ENCODE assay signal across 8 cellular contexts in the genomic region with DNA sequence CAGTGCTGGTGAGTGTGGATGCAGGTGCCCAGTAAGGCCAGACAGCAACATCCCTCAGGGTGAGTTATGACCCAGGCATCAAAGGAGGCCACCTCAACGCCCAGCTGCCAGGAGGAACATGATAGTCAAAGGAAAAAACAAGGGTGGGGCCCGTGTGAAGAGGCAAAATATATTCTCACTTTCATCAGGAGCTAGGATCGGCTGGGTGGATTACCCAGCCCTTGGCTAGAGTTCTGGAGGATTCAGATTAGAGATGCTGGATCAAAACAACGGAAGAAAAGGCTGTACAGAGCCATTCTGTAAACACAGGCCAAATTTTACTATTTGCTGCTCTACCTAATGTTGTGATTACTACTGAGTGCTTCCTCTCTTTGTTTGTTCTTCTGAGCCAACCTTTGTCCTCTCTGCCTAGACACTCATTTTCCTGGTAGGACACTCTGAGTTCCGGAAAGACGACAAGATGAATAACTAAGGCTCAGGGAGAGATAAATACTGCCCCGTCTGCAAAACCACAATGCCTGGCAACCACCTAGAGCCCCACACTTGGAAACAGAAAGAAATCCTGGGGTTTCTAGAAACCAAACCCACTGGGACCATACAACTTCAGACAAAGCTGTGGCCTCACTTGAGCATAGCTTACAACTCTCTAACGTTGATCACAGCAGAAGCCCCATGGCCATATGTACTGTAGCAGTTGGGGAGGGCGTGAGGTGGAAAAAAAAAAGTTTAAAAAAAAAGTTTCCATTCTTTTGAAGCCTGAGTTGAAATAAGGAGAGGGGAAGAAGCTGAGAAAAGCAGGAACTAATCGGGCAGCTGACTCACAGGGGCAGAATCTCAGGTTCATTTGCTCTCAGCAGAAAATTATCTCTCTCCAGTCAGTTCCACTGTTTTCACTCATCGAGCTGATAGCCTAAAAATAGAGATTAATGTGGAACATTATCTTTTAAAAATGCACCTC. TPM values are rescaled to one million over a fixed set of nuclear protein-coding genes. Genes with fewer than 3 reads are reported as not detected.
A peak's percentile ranks its signal among the peaks of the same experiment; 100 is the strongest.
DNase-seq lines count a peak whose midpoint lies in the region; TF ChIP-seq lines count a peak whose summit lies in the region.

No MANE protein-coding gene starts in this region.

- H3K4me1 Mint-ChIP-seq in T-helper 1 cell treated with Interleukin-12 subunit alpha and Interleukin-12 subunit beta and Interleukin-4 antibody, amounts not matched to agents 30 μg/mL and 1 μg/mL, for 36 hours (ENCODE audit: low read depth), result peaks cover 51% of the 10 kb centered on the region

- peak overlapping the region; percentile 60 for H3K27ac Mint-ChIP-seq in T-helper 1 cell treated with Interleukin-12 subunit alpha and Interleukin-12 subunit beta and Interleukin-4 antibody, amounts not matched to agents 30 μg/mL and 1 μg/mL, for 36 hours

- no peaks in the 10 kb centered on the region for H3K9me3 Mint-ChIP-seq in T-helper 1 cell treated with Interleukin-12 subunit alpha and Interleukin-12 subunit beta and Interleukin-4 antibody, amounts not matched to agents 30 μg/mL and 1 μg/mL, for 36 hours

- POLR2A ChIA-PET in GM10248 (lab: Yijun Ruan, JAX), result interaction anchor here (1.2 to 3.2 kb wide), 3 partner anchors 18 to 72 kb away, joined by 3 to 32 read pairs (median 6); a partner anchor contains a TSS

- peaks cover 29% of the 10 kb centered on the region for H3K4me1 ChIP-seq in skeletal muscle satellite cell (ENCODE audit: control insufficient read depth, insufficient read depth, low read length)
- no peaks in the 10 kb centered on the region for H3K4me1 ChIP-seq in HAP-1

- in situ Hi-C loops in HAP-1 (cut with MboI; ENCODE audit: low sequenced_read_pairs), result no loop called here

- peak overlapping the region; percentile 53 for H3K9ac ChIP-seq in skeletal muscle satellite cell (ENCODE audit: low read depth, low read length)

- DNase-seq in NCI-H526 (lab: John Stamatoyannopoulos, UW) (peak; percentile 28 to 43), NCI-H526 treated with DMSO at 0.1 percent for 48 hours (lab: John Stamatoyannopoulos, UW) (no peak), HK-2 (ENCODE audit: unreplicated experiment) (peak; percentile 9), fibroblast of pulmonary artery (ENCODE audit: low read depth) (peak; percentile 66), GM10248 (ENCODE audit: extremely low spot score) (no peak), HAP-1 (ENCODE audit: low spot score in 2 of 2) (no peak)

- no peaks in the 10 kb centered on the region for H3K27me3 Mint-ChIP-seq in T-helper 1 cell treated with Interleukin-12 subunit alpha and Interleukin-12 subunit beta and Interleukin-4 antibody, amounts not matched to agents 30 μg/mL and 1 μg/mL, for 36 hours (ENCODE audit: low read depth)

- H3K27me3 ChIP-seq in skeletal muscle satellite cell (ENCODE audit: control insufficient read depth, insufficient read depth, low read length) (no peaks in the 10 kb centered on the region), HAP-1 (ENCODE audit: low read depth) (no peaks in the 10 kb centered on the region)

- H3K36me3 Mint-ChIP-seq in T-helper 1 cell treated with Interleukin-12 subunit alpha and Interleukin-12 subunit beta and Interleukin-4 antibody, amounts not matched to agents 30 μg/mL and 1 μg/mL, for 36 hours (ENCODE audit: low read depth), result no peaks in the 10 kb centered on the region

- no peak overlapping the region for H3K4me3 ChIP-seq in fibroblast of pulmonary artery (replicated peaks; ENCODE audit: low read depth, low read length)
- peak overlapping the region; percentile 5 for H3K4me3 ChIP-seq in skeletal muscle satellite cell (ENCODE audit: low read length)
- H3K4me3 ChIP-seq in HAP-1, result no peak overlapping the region

- H3K4me3 Mint-ChIP-seq in T-helper 1 cell treated with Interleukin-12 subunit alpha and Interleukin-12 subunit beta and Interleukin-4 antibody, amounts not matched to agents 30 μg/mL and 1 μg/mL, for 36 hours, result peak overlapping the region; percentile 5

- peak overlapping the region; percentile 32 for H3K4me2 ChIP-seq in skeletal muscle satellite cell (ENCODE audit: low read length)

- H3K9me3 ChIP-seq in skeletal muscle satellite cell (replicated peaks; ENCODE audit: low read length) (no peaks in the 10 kb centered on the region), HAP-1 (no peaks in the 10 kb centered on the region)

- TF ChIP-seq CTCF in fibroblast of pulmonary artery (IDR thresholded peaks at IDR 0.05; ENCODE audit: low read length, missing control alignments) (no peak), GM10248 (IDR thresholded peaks at IDR 0.05; ENCODE audit: control extremely low read depth, extremely low read depth, low read depth, missing control alignments) (no peak)

- CTCF ChIA-PET in GM10248 (lab: Yijun Ruan, JAX), result interaction anchor here (0.8 to 1.6 kb wide), 8 partner anchors 10 to 46 kb away, joined by 3 to 5 read pairs (median 4); no protein-coding TSS in a partner anchor

- H3K36me3 ChIP-seq in skeletal muscle satellite cell (ENCODE audit: insufficient read depth, low read length) (no peaks in the 10 kb centered on the region), HAP-1 (replicated peaks) (no peaks in the 10 kb centered on the region)

RNA-seq across cellular contexts. Expression of a gene that starts 17.8 kb away (rescaled TPM):
- total RNA-seq in skeletal muscle satellite cell (2012; rRNA removed), result 20.5 and 24.5 TPM in 2 replicates

Comparison
In these comparisons a context has a peak if more than half of its experiments do, and no peak if none do; other contexts are left out.
1. DNase-seq: peak in NCI-H526 (2 of 2), HK-2 (single experiment) and fibroblast of pulmonary artery (single experiment); none in NCI-H526 treated with DMSO at 0.1 percent for 48 hours (single experiment), GM10248 (single experiment) and HAP-1 (0 of 2).